In genomic region chr1:212819704-212820103, GRCh38 we compare ENCODE assay signal across 9 cellular contexts. TPM values are rescaled to one million over a fixed set of nuclear protein-coding genes. Genes with fewer than 3 reads are reported as not detected.
DNase-seq lines count a peak whose midpoint lies in the region; ATAC-seq lines count a peak whose summit lies in the region.
"Had no signal": no experiment of that assay in that cellular context is flagged by ENCODE, and none has a peak within 500 bp of the region (broad histone marks: within the 10 kb centered on the region; RNA-seq: fewer than 3 reads in every experiment).

No MANE protein-coding gene starts in this region.

- no peak overlapping the region for H3K4me3 Mint-ChIP-seq in T-helper 17 cell
- H3K4me3 Mint-ChIP-seq in stimulated activated naive B cell treated with anti-CD40 and anti-IgM and Interleukin-4, amounts not matched to agents 10 μg/mL and 1 μg/mL and 100 μg/mL, for 72 hours: peak overlapping the region; percentile 75 to 77

- no peaks in the 10 kb centered on the region for H3K9me3 ChIP-seq in T-helper 17 cell (ENCODE audit: control insufficient read depth, low read length, poor library complexity, severe bottlenecking)

- H3K9me3 Mint-ChIP-seq in stimulated activated naive B cell treated with anti-CD40 and anti-IgM and Interleukin-4, amounts not matched to agents 10 μg/mL and 1 μg/mL and 100 μg/mL, for 72 hours: peaks cover 5 to 8% of the 10 kb centered on the region in 2 donors

- H3K36me3 Mint-ChIP-seq in T-helper 17 cell (ENCODE audit: low read depth): peaks cover 5% of the 10 kb centered on the region
- H3K36me3 Mint-ChIP-seq in stimulated activated naive B cell treated with anti-CD40 and anti-IgM and Interleukin-4, amounts not matched to agents 10 μg/mL and 1 μg/mL and 100 μg/mL, for 72 hours: peaks cover 15 to 18% of the 10 kb centered on the region in 2 donors

- no peak for DNase-seq in T-helper 17 cell
- peak; percentile 41 for DNase-seq in stimulated activated naive B cell treated with anti-CD40 and anti-IgM and Interleukin-4, amounts not matched to agents 10 μg/mL and 1 μg/mL and 100 μg/mL, for 72 hours
- DNase-seq in left cardiac atrium: no peak
- no peak for DNase-seq in stimulated activated CD8-positive, alpha-beta memory T cell treated with anti-CD3 and anti-CD28 coated beads, Interleukin-4, amount 100 ng/mL, for 48 hours
- DNase-seq in ecto neural progenitor cell (ENCODE audit: low spot score): no peak
- DNase-seq: activated T-cell treated with anti-CD3 and anti-CD28 coated beads, Interleukin-2, amount 50 U/mL, for 72 hours had no signal

- ATAC-seq in GM19023 (IDR thresholded peaks at IDR 0.05; ENCODE audit: unreplicated experiment) (peak; percentile 71), HG02885 (IDR thresholded peaks at IDR 0.05; ENCODE audit: poor library complexity, unreplicated experiment) (peak; percentile 75), T-helper 17 cell (no peak), left cardiac atrium (no peak), HG02623 (IDR thresholded peaks at IDR 0.05; ENCODE audit: unreplicated experiment) (no peak)
- peak; percentile 91 to 97 for ATAC-seq in stimulated activated naive B cell treated with anti-CD40 and anti-IgM and Interleukin-4, amounts not matched to agents 10 μg/mL and 1 μg/mL and 100 μg/mL, for 72 hours (replicated peaks)
- ATAC-seq: activated T-cell treated with anti-CD3 and anti-CD28 coated beads, Interleukin-2, amount 50 U/mL, for 72 hours had no signal

- H3K27me3 Mint-ChIP-seq in T-helper 17 cell: no peaks in the 10 kb centered on the region
- H3K27me3 Mint-ChIP-seq in stimulated activated naive B cell treated with anti-CD40 and anti-IgM and Interleukin-4, amounts not matched to agents 10 μg/mL and 1 μg/mL and 100 μg/mL, for 72 hours: no peaks in the 10 kb centered on the region

- peak overlapping the region; percentile 71 for H3K27ac Mint-ChIP-seq in T-helper 17 cell
- peak overlapping the region; percentile 77 for H3K27ac Mint-ChIP-seq in stimulated activated naive B cell treated with anti-CD40 and anti-IgM and Interleukin-4, amounts not matched to agents 10 μg/mL and 1 μg/mL and 100 μg/mL, for 72 hours
- H3K27ac Mint-ChIP-seq: activated T-cell treated with anti-CD3 and anti-CD28 coated beads, Interleukin-2, amount 50 U/mL, for 72 hours had no signal

- intact Hi-C loops in left cardiac atrium (cut with DNase I): no loop called here

- H3K4me1 Mint-ChIP-seq in T-helper 17 cell: peaks cover 7% of the 10 kb centered on the region
- peaks cover 20 to 37% of the 10 kb centered on the region in 2 donors for H3K4me1 Mint-ChIP-seq in stimulated activated naive B cell treated with anti-CD40 and anti-IgM and Interleukin-4, amounts not matched to agents 10 μg/mL and 1 μg/mL and 100 μg/mL, for 72 hours

RNA-seq across cellular contexts. Expression of gene SPATA45, which starts 27.7 kb away (rescaled TPM):
- total RNA-seq in T-helper 17 cell (not detected), left cardiac atrium (not detected)
- total RNA-seq: activated T-cell treated with anti-CD3 and anti-CD28 coated beads, Interleukin-2, amount 50 U/mL, for 72 hours had no signal

RNA-seq across cellular contexts. Expression of gene TATDN3, which starts 28.0 kb away (rescaled TPM):
- 10 to 100 TPM; 16.1 to 16.2 TPM for total RNA-seq in T-helper 17 cell
- 10 to 100 TPM; 18.8 to 22.1 TPM for total RNA-seq in left cardiac atrium

RNA-seq across cellular contexts. Expression of gene NSL1, which starts 28.1 kb away (rescaled TPM):
- total RNA-seq in T-helper 17 cell (10 to 100 TPM; 18.6 to 20.3 TPM), left cardiac atrium (10 to 100 TPM; 28.1 to 30.2 TPM)

RNA-seq across cellular contexts. Expression of gene FLVCR1, which starts 38.4 kb away (rescaled TPM):
- total RNA-seq in T-helper 17 cell (10 to 100 TPM; 10.7 to 11.2 TPM), left cardiac atrium (1 to 10 TPM; 2.3 to 4.9 TPM)

Comparison
In these comparisons a context has a peak if more than half of its experiments do, and no peak if none do; other contexts are left out.
1. ATAC-seq: peak in GM19023 (single experiment), HG02885 (single experiment) and stimulated activated naive B cell treated with anti-CD40 and anti-IgM and Interleukin-4, amounts not matched to agents 10 μg/mL and 1 μg/mL and 100 μg/mL, for 72 hours (2 of 2); none in T-helper 17 cell (single experiment), left cardiac atrium (0 of 2) and HG02623 (single experiment).